Comparison of ENCODE assay signal across 18 cellular contexts in the genomic region with DNA sequence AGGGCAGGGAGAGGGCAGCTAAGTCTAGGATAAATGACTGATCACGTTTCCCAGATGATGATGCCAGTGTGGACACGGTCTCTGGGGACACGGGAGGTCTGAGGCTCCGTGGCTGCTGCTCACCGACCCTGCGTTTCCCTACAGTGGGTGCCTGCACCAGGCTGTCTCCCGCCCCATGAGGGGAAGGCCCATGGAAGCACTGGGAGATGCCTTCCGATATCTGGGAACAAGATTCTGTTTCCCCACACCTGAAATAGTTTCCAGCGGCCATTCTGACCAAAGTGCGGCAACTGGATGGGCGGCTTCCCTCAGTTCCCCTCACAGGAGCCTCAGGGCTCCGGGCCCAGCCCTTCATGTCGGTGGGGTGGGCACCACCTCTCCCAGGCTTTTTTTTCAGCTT.
"Had no signal": no experiment of that assay in that cellular context is flagged by ENCODE, and none has a peak within 500 bp of the region (broad histone marks: within the 10 kb centered on the region; RNA-seq: fewer than 3 reads in every experiment).

No MANE protein-coding gene starts in this region.

- H3K27ac ChIP-seq: esophagus muscularis mucosa, heart right ventricle, lower lobe of right lung, tibial nerve had no signal

- DNase-seq: activated CD4-positive, alpha-beta T cell treated with anti-CD3 and anti-CD28 coated beads for 36 hours; activated CD4-positive, alpha-beta T cell treated with anti-CD3 and anti-CD28 coated beads, Interleukin-2, amount 50 U/mL, for 48 hours; cerebellar nuclear complex; effector CD8-positive, alpha-beta T cell; kidney glomerular epithelial cell; lower lobe of right lung; nucleus accumbens; retina; stimulated activated naive CD8-positive, alpha-beta T cell treated with anti-CD3 and anti-CD28 coated beads, Interleukin-15, Interleukin-2, amounts not matched to agents 100 U/mL and 50 U/mL, for 24 hours; SW 1271; T-helper 2 cell had no signal

- H3K9me3 ChIP-seq: esophagus muscularis mucosa, lower lobe of right lung had no signal

- H3K27me3 ChIP-seq: esophagus muscularis mucosa, tibial nerve had no signal

- ATAC-seq: activated CD4-positive, alpha-beta T cell treated with anti-CD3 and anti-CD28 coated beads for 36 hours; lower lobe of right lung; natural killer cell treated with Interleukin-12 subunit alpha and Interleukin-12 subunit beta and Interleukin-15 and Interleukin-18, amount 100 ng/mL, for 72 hours; stimulated activated naive CD8-positive, alpha-beta T cell treated with anti-CD3 and anti-CD28 coated beads, Interleukin-15, Interleukin-2, amounts not matched to agents 100 U/mL and 50 U/mL, for 24 hours; WTC11 had no signal

- H3K4me1 ChIP-seq: lower lobe of right lung, tibial nerve had no signal

- H3K36me3 ChIP-seq: esophagus muscularis mucosa, heart right ventricle, lower lobe of right lung, tibial nerve had no signal

- H3K4me3 ChIP-seq: esophagus muscularis mucosa, heart right ventricle, lower lobe of right lung, tibial nerve had no signal

- FAIRE-seq: bronchial epithelial cell, endothelial cell of umbilical vein had no signal
